15 cellular contexts compared by ENCODE assay signal in the genomic region with DNA sequence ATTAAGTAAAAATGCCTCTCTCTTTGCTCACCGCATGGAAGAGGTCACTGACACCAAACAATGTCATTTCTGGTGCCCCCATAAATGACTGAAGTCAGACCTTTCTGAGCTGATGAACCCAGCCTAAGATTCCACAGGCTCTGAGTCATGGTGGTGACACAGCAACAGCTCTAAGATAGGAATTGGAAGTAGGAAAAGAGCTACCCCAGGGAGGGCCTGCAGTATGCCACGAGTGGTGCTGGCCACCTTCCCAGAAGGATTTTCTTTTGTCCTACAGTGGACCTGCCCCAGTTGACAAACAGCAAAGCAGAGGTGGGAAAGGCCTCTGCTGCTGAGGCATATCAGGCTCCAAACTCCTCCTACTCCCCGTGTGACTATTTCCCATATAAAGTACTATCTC.
DNase-seq lines count a peak whose midpoint lies in the region; ATAC-seq and TF ChIP-seq lines count a peak whose summit lies in the region.
"Had no signal": no experiment of that assay in that cellular context is flagged by ENCODE, and none has a peak within 500 bp of the region (broad histone marks: within the 10 kb centered on the region; RNA-seq: fewer than 3 reads in every experiment).

No MANE protein-coding gene starts in this region.

- H3K4me1 ChIP-seq in BE2C, result peaks cover 4% of the 10 kb centered on the region; the same call in 1 of the 2 replicates
- no peaks in the 10 kb centered on the region for H3K4me1 ChIP-seq in left lung
- no peaks in the 10 kb centered on the region for H3K4me1 ChIP-seq in ovary (ENCODE audit: insufficient read depth)
- H3K4me1 ChIP-seq: testis had no signal

- H3K27ac Mint-ChIP-seq in chondrocyte (ENCODE audit: unreplicated experiment), result peak overlapping the region; percentile 70

- H3K36me3 Mint-ChIP-seq in chondrocyte (ENCODE audit: low read depth), result no peaks in the 10 kb centered on the region

- H3K4me3 Mint-ChIP-seq in chondrocyte (ENCODE audit: unreplicated experiment), result no peak overlapping the region
- H3K4me3 Mint-ChIP-seq: neural crest cell had no signal

- TF ChIP-seq CTCF in BE2C (IDR thresholded peaks at IDR 0.05; ENCODE audit: low read depth, low read length) (no peak), chondrocyte (IDR thresholded peaks at IDR 0.05) (no peak), left lung (IDR thresholded peaks at IDR 0.05) (no peak), ovary (IDR thresholded peaks at IDR 0.05) (no peak)

- no peak overlapping the region for H3K27ac ChIP-seq in left lung
- H3K27ac ChIP-seq in ovary, result no peak overlapping the region
- H3K27ac ChIP-seq: testis had no signal

- no peak overlapping the region for H3K4me3 ChIP-seq in BE2C (ENCODE audit: low read depth, low read length)
- no peak overlapping the region for H3K4me3 ChIP-seq in MG63
- H3K4me3 ChIP-seq in left lung, result no peak overlapping the region
- H3K4me3 ChIP-seq in ovary, result no peak overlapping the region
- H3K4me3 ChIP-seq: testis had no signal

- no peak for TF ChIP-seq POLR2A in ovary (IDR thresholded peaks at IDR 0.05)

- H3K27me3 Mint-ChIP-seq in chondrocyte (ENCODE audit: low read depth), result no peaks in the 10 kb centered on the region

- 55 to 69% (median 56%) methylated on average over 3 of the region's 3 CpGs for WGBS in ovary, 3 donors

- ATAC-seq in left lung (peak; percentile 88), GM19397 (IDR thresholded peaks at IDR 0.05; ENCODE audit: unreplicated experiment) (no peak)

- H3K9me3 ChIP-seq in BE2C, result no peaks in the 10 kb centered on the region; the same call in 1 of the 2 replicates
- H3K9me3 ChIP-seq in MG63, result no peaks in the 10 kb centered on the region
- H3K9me3 ChIP-seq in left lung, result no peaks in the 10 kb centered on the region
- H3K9me3 ChIP-seq in ovary, result no peaks in the 10 kb centered on the region
- H3K9me3 ChIP-seq: testis had no signal

- peaks cover 3% of the 10 kb centered on the region for H3K9me3 Mint-ChIP-seq in chondrocyte (ENCODE audit: low read depth)

- TF ChIP-seq EP300 in ovary (IDR thresholded peaks at IDR 0.05), result no peak

- peaks cover 31% of the 10 kb centered on the region for H3K4me1 Mint-ChIP-seq in chondrocyte (ENCODE audit: low read depth)

- H3K36me3 ChIP-seq in BE2C (no peaks in the 10 kb centered on the region), MG63 (no peaks in the 10 kb centered on the region), left lung (no peaks in the 10 kb centered on the region), ovary (no peaks in the 10 kb centered on the region)

- H3K27me3 ChIP-seq in BE2C (no peaks in the 10 kb centered on the region; the same call in 1 of the 2 replicates), MG63 (no peaks in the 10 kb centered on the region), left lung (no peaks in the 10 kb centered on the region), ovary (no peaks in the 10 kb centered on the region)
- H3K27me3 ChIP-seq: testis had no signal

- DNase-seq in BE2C (peak; percentile 16), MG63 (peak; percentile 92), chondrocyte (ENCODE audit: low spot score) (no peak), left lung (peak in 1 of 2 donors; percentile 46), DMS153 (lab: John Stamatoyannopoulos, UW) (no peak), ovary (no peak)
- DNase-seq in stimulated activated naive CD4-positive, alpha-beta T cell (lab: John Stamatoyannopoulos, UW), result no peak
- DNase-seq: cerebellar nuclear complex; COR-L47; MM.1S; NCI-H69; stimulated activated CD4-positive, alpha-beta T cell treated with anti-CD3 and anti-CD28 coated beads, Interleukin-4, amount 100 ng/mL, for 1 hour; testis had no signal

- intact Hi-C loops in left lung (cut with DNase I) (no loop called here), ovary (cut with DNase I) (no loop called here)

Comparison
In these comparisons a context has a peak if more than half of its experiments do, and no peak if none do; other contexts are left out.
1. DNase-seq: peak in BE2C (single experiment) and MG63 (single experiment); none in chondrocyte (single experiment), DMS153 (single experiment), stimulated activated naive CD4-positive, alpha-beta T cell (0 of 6) and ovary (0 of 5).